28 cellular contexts compared by ENCODE assay signal in the genomic region with DNA sequence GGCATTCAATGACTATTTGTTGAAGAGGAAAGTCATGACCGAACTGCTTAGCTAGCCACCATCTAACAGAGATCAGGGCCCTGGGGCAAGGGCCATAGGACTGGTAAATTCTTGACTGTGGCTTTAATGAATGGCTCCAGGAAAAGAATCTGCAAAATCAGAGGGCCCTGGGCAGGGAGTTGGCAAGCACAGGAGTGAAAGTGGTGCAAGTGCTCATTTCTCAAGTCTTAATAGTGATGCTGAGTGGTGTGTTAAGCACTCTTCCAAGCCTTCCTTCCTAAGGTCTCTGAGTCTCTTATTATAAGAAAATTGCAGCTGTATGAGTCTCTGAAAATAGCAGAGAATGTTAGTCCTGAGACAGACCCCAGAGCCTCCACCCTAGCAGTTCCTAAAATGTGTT. TPM values are rescaled to one million over a fixed set of nuclear protein-coding genes. Genes with fewer than 3 reads are reported as not detected.
DNase-seq lines count a peak whose midpoint lies in the region; ATAC-seq, FAIRE-seq and TF ChIP-seq lines count a peak whose summit lies in the region.
"Had no signal": no experiment of that assay in that cellular context is flagged by ENCODE, and none has a peak within 500 bp of the region (broad histone marks: within the 10 kb centered on the region; RNA-seq: fewer than 3 reads in every experiment).

No MANE protein-coding gene starts in this region.

- TF ChIP-seq EP300 in H1 (IDR thresholded peaks at IDR 0.05; ENCODE audit: borderline replicate concordance in 1 of 2, low read depth in 2 of 2, low read length in 2 of 2): no peak

- CTCF ChIA-PET in H1 (lab: Charles Lee; ENCODE audit: partially characterized antibody): interaction anchor here (3.9 kb wide), 1 partner anchor 10 kb away, joined by 19 read pairs; no protein-coding TSS in a partner anchor

- H3K79me2 ChIP-seq in H1 (ENCODE audit: control insufficient read depth in 1 of 2, insufficient read depth in 2 of 2, low read length in 2 of 2): no peaks in the 10 kb centered on the region

- H3K9me3 ChIP-seq in BLaER1 treated with 17β-estradiol and CSF1 and Interleukin-3, amounts not matched to agents 10 nM and 100 nM (replicated peaks in 1 of 11): peaks cover 0 to 9% (median 4%) of the 10 kb centered on the region in 11 experiments; a peak in 8 of 22 replicates
- H3K9me3 ChIP-seq in H1 (ENCODE audit: insufficient read depth in 2 of 2, low read depth in 1 of 2, low read length in 1 of 2) (no peaks in the 10 kb centered on the region), left lung (no peaks in the 10 kb centered on the region), WERI-Rb-1 (ENCODE audit: severe bottlenecking) (no peaks in the 10 kb centered on the region)
- H3K9me3 ChIP-seq: BE2C, BLaER1 had no signal

- H3K9ac ChIP-seq in BLaER1 treated with 17β-estradiol and CSF1 and Interleukin-3, amounts not matched to agents 10 nM and 100 nM: no peak overlapping the region
- H3K9ac ChIP-seq in H1 (replicated peaks in 1 of 4; ENCODE audit: extremely low read depth in 1 of 4, low read depth in 3 of 4, low read length in 3 of 4): no peak overlapping the region
- H3K9ac ChIP-seq: BLaER1 had no signal

- H3K79me1 ChIP-seq in H1 (ENCODE audit: low read depth, low read length): no peaks in the 10 kb centered on the region

- no peak overlapping the region for H2BK20ac ChIP-seq in H1 (ENCODE audit: low read length)

- H2AFZ ChIP-seq in H1 (ENCODE audit: low read length): no peak overlapping the region

- no peaks in the 10 kb centered on the region for H3K27me3 Mint-ChIP-seq in neural crest cell (ENCODE audit: low read depth)
- H3K27me3 Mint-ChIP-seq: CD4-positive, alpha-beta T cell; CD8-positive, alpha-beta memory T cell had no signal

- no peak overlapping the region for H3K4me3 ChIP-seq in BLaER1 treated with 17β-estradiol and CSF1 and Interleukin-3, amounts not matched to agents 10 nM and 100 nM
- H3K4me3 ChIP-seq in H1 (ENCODE audit: extremely low read depth in 1 of 4, insufficient read depth in 2 of 4, low read depth in 3 of 4, low read length in 4 of 4) (no peak overlapping the region), left lung (no peak overlapping the region), WERI-Rb-1 (ENCODE audit: low read depth, low read length) (no peak overlapping the region)
- H3K4me3 ChIP-seq: BLaER1, GM12878 had no signal

- TF ChIP-seq CTCF in H1 (IDR thresholded peaks at IDR 0.05; ENCODE audit: control extremely low read depth in 1 of 3, insufficient read depth in 1 of 3, low read depth in 1 of 3, low read length in 3 of 3) (no peak), left lung (IDR thresholded peaks at IDR 0.05) (no peak), neural crest cell (conservative IDR thresholded peaks at IDR 0.05) (no peak), WERI-Rb-1 (IDR thresholded peaks at IDR 0.05; ENCODE audit: low read depth, low read length) (no peak)

- no peak overlapping the region for H3K4me3 Mint-ChIP-seq in neural crest cell
- H3K4me3 Mint-ChIP-seq: CD4-positive, alpha-beta T cell; CD8-positive, alpha-beta memory T cell had no signal

- no peaks in the 10 kb centered on the region for H3K36me3 Mint-ChIP-seq in neural crest cell (ENCODE audit: low read depth)

- H2BK5ac ChIP-seq in H1 (ENCODE audit: low read depth, low read length): no peak overlapping the region

- no peaks in the 10 kb centered on the region for H3K23me2 ChIP-seq in H1 (ENCODE audit: low read depth, low read length)

- no peak overlapping the region for H4K5ac ChIP-seq in H1 (ENCODE audit: insufficient read length, low read depth, low read length)

- intact Hi-C loops in left lung (cut with DNase I): no loop called here

- H3K4me2 ChIP-seq in BLaER1 treated with 17β-estradiol and CSF1 and Interleukin-3, amounts not matched to agents 10 nM and 100 nM: peak overlapping the region in 8 of 11 experiments; percentile 57 to 89 (median 72); a peak in 13 of 22 replicates
- H3K4me2 ChIP-seq in H1 (ENCODE audit: insufficient read depth in 1 of 2, low read depth in 2 of 2, low read length in 2 of 2): no peak overlapping the region

- no peak overlapping the region for H3K4ac ChIP-seq in H1 (replicated peaks; ENCODE audit: insufficient read length, low read depth, low read length)

- H4K20me1 ChIP-seq in BLaER1 treated with 17β-estradiol and CSF1 and Interleukin-3, amounts not matched to agents 10 nM and 100 nM: no peaks in the 10 kb centered on the region
- no peaks in the 10 kb centered on the region for H4K20me1 ChIP-seq in H1 (replicated peaks in 1 of 2; ENCODE audit: control insufficient read depth in 1 of 2, insufficient read depth in 2 of 2, low read length in 2 of 2)
- H4K20me1 ChIP-seq: BLaER1 had no signal

- H3K4me1 Mint-ChIP-seq in neural crest cell: peaks cover 44% of the 10 kb centered on the region

- H3K14ac ChIP-seq in H1 (ENCODE audit: insufficient read length): no peak overlapping the region

- peak overlapping the region in 9 of 11 experiments; percentile 58 to 93 (median 85); a peak in 15 of 22 replicates for H3K27ac ChIP-seq in BLaER1 treated with 17β-estradiol and CSF1 and Interleukin-3, amounts not matched to agents 10 nM and 100 nM
- H3K27ac ChIP-seq in H1 (ENCODE audit: low read depth, low read length) (no peak overlapping the region), left lung (no peak overlapping the region), WERI-Rb-1 (no peak overlapping the region)
- H3K27ac ChIP-seq: BLaER1, C4-2B had no signal

- H3K18ac ChIP-seq in H1 (ENCODE audit: extremely low read depth, low read length): no peak overlapping the region

- H2AK5ac ChIP-seq in H1 (ENCODE audit: low read depth, low read length): no peak overlapping the region

- no peak overlapping the region for H2BK120ac ChIP-seq in H1 (replicated peaks; ENCODE audit: low read depth, low read length)

- H3K23ac ChIP-seq in H1 (ENCODE audit: insufficient read length): no peak overlapping the region

- H4K8ac ChIP-seq in H1 (ENCODE audit: extremely low read depth, insufficient read depth, low read length): no peak overlapping the region

- peaks cover 3% of the 10 kb centered on the region for H3K9me3 Mint-ChIP-seq in neural crest cell
- H3K9me3 Mint-ChIP-seq: CD4-positive, alpha-beta T cell; CD8-positive, alpha-beta memory T cell had no signal

- 0 out of 2 replicates have a peak overlapping the region, but pooled peaks have one; percentile 17 for H2BK12ac ChIP-seq in H1 (ENCODE audit: low read depth, low read length)

- peak overlapping the region; percentile 3 for H3K27ac Mint-ChIP-seq in neural crest cell (ENCODE audit: unreplicated experiment)
- H3K27ac Mint-ChIP-seq: CD4-positive, alpha-beta T cell had no signal

- no peak overlapping the region for H3K56ac ChIP-seq in H1 (replicated peaks; ENCODE audit: insufficient read length, low read depth, low read length)

- 70% methylated on average over 1 of the region's 1 CpG; no CpG with 5 or more reads in 1 of the 2 experiments for WGBS in H1 (ENCODE audit: extremely low coverage in 1 of 2, insufficient coverage in 1 of 2, insufficient read length in 1 of 2, insufficient replicate concordance in 2 of 2, low coverage in 1 of 2, low lambda C conversion rate in 2 of 2, missing lambda C conversion rate in 1 of 2), 2 experiments

- no peak overlapping the region for H4K91ac ChIP-seq in H1 (replicated peaks; ENCODE audit: insufficient read length, low read length)

- TF ChIP-seq RAD21 in H1 (IDR thresholded peaks at IDR 0.05 in 1 of 2, conservative IDR thresholded peaks at IDR 0.05 in 1 of 2; ENCODE audit: low read depth in 2 of 2, low read length in 2 of 2): no peak

- no peak overlapping the region for H2BK15ac ChIP-seq in H1 (ENCODE audit: low read length)

- H3K4me1 ChIP-seq in BLaER1 treated with 17β-estradiol and CSF1 and Interleukin-3, amounts not matched to agents 10 nM and 100 nM: peaks cover 24 to 85% (median 45%) of the 10 kb centered on the region in 10 experiments
- H3K4me1 ChIP-seq in H1 (replicated peaks in 1 of 4; ENCODE audit: control insufficient read depth in 3 of 4, insufficient read depth in 4 of 4, low read length in 3 of 4) (no peaks in the 10 kb centered on the region; a peak in 2 of 7 replicates), left lung (peaks cover 3% of the 10 kb centered on the region in 2 donors)
- H3K4me1 ChIP-seq: BE2C had no signal

- POLR2A ChIA-PET in H1 (lab: Charles Lee; ENCODE audit: partially characterized antibody): interaction anchor here (0.9 kb wide), 1 partner anchor 272 kb away, joined by 3 read pairs; no protein-coding TSS in a partner anchor

- TF ChIP-seq POLR2A in H1 (IDR thresholded peaks at IDR 0.05; ENCODE audit: control extremely low read depth in 1 of 2, low read depth in 2 of 2, low read length in 2 of 2): no peak

- ATAC-seq in left lung: peak; percentile 77
- ATAC-seq: GM12878 had no signal

- DNase-seq in H1 (ENCODE audit: low read depth in 1 of 2, low spot score in 2 of 2) (no peak), left lung (no peak), neural crest cell (ENCODE audit: low read depth, low spot score) (no peak), germinal center (ENCODE audit: low spot score) (no peak), WERI-Rb-1 (no peak), SHP77 (lab: John Stamatoyannopoulos, UW) (no peak)
- DNase-seq in central memory CD4-positive, alpha-beta T cell: no peak
- DNase-seq: 8988T; ACHN; BE2C; CD4-positive, alpha-beta T cell; CD8-positive, alpha-beta memory T cell; COR-L47; DMS 273 treated with DMSO at 0.1 percent for 48 hours; DMS153; DMS53; DMS79; DND-41; EL; GDM1 had no signal

- no peak for FAIRE-seq in H1 (lab: Jason Lieb, UNC)
- FAIRE-seq: A204.1, GM12878, GM12892, GM18507 had no signal

- H3K27me3 ChIP-seq in BLaER1 treated with 17β-estradiol and CSF1 and Interleukin-3, amounts not matched to agents 10 nM and 100 nM: no peaks in the 10 kb centered on the region
- H3K27me3 ChIP-seq in H1 (replicated peaks in 1 of 4; ENCODE audit: control insufficient read depth in 3 of 4, extremely low read depth in 1 of 4, insufficient read depth in 3 of 4, low read length in 3 of 4) (no peaks in the 10 kb centered on the region), left lung (no peaks in the 10 kb centered on the region), WERI-Rb-1 (ENCODE audit: insufficient read depth, low read depth, severe bottlenecking) (peaks cover 48% of the 10 kb centered on the region)
- H3K27me3 ChIP-seq: BE2C, BLaER1 had no signal

- no peaks in the 10 kb centered on the region for H3K36me3 ChIP-seq in BLaER1 treated with 17β-estradiol and CSF1 and Interleukin-3, amounts not matched to agents 10 nM and 100 nM
- no peaks in the 10 kb centered on the region for H3K36me3 ChIP-seq in H1 (ENCODE audit: control insufficient read depth in 2 of 4, insufficient read depth in 4 of 4, low read length in 3 of 4)
- no peaks in the 10 kb centered on the region for H3K36me3 ChIP-seq in left lung
- no peaks in the 10 kb centered on the region for H3K36me3 ChIP-seq in WERI-Rb-1
- H3K36me3 ChIP-seq: BE2C, BLaER1 had no signal

RNA-seq across cellular contexts. Expression of a gene that starts 46.3 kb away (rescaled TPM):
- 2.1 and 3.0 TPM in 2 replicates for total RNA-seq in H1 (2021; fragmentation: NEBNext Ultra II Directional; extraction: Animal tissue kit (Norgen Biotek cat#: 25700))
- polyA plus RNA-seq in H1 (2011; rRNA removed): 1.3 and 2.4 TPM in 2 replicates
- polyA plus RNA-seq in H1 (2011; cell fraction: cytosol; rRNA removed): 0.98 TPM
- polyA plus RNA-seq in H1 (2011; cell fraction: nucleus; rRNA removed): 2.8 TPM
- polyA plus RNA-seq in H1 (2012, experiment 1 of 2): 0.92 to 1.7 TPM (median 1.3 TPM) in 4 replicates
- polyA plus RNA-seq in H1 (2012, experiment 2 of 2): 1.3 TPM
- polyA plus RNA-seq in H1 (2013, experiment 1 of 2): 0.61 TPM
- polyA plus RNA-seq in H1 (2013, experiment 2 of 2): 0.57 TPM
- polyA minus RNA-seq in H1 (2011; rRNA and poly(A)+ RNA removed): 1.8 and 2.3 TPM in 2 replicates
- 0.51 TPM for polyA minus RNA-seq in H1 (2011; cell fraction: cytosol; rRNA and poly(A)+ RNA removed)
- 6.1 TPM for polyA minus RNA-seq in H1 (2011; cell fraction: nucleus; rRNA and poly(A)+ RNA removed)
- 10 to 100 TPM; 11.6 to 14.2 TPM for total RNA-seq in left lung
- 14.2 and 14.4 TPM in 2 replicates for total RNA-seq in neural crest cell
- total RNA-seq: G401 had no signal
- polyA plus RNA-seq: CD8-positive, alpha-beta memory T cell had no signal

RNA-seq across cellular contexts. Expression of a gene that starts 57.9 kb away (rescaled TPM):
- total RNA-seq in H1 (2021; fragmentation: NEBNext Ultra II Directional; extraction: Animal tissue kit (Norgen Biotek cat#: 25700)): 27.9 and 29.2 TPM in 2 replicates
- 18.7 and 23.7 TPM in 2 replicates for polyA plus RNA-seq in H1 (2011; rRNA removed)
- polyA plus RNA-seq in H1 (2011; cell fraction: cytosol; rRNA removed): 18.5 TPM
- 14.2 TPM for polyA plus RNA-seq in H1 (2011; cell fraction: nucleus; rRNA removed)
- polyA plus RNA-seq in H1 (2012, experiment 1 of 2): 12.0 to 16.6 TPM (median 13.3 TPM) in 4 replicates
- polyA plus RNA-seq in H1 (2012, experiment 2 of 2): 11.2 TPM
- 20.0 TPM for polyA plus RNA-seq in H1 (2013, experiment 1 of 2)
- 20.1 TPM for polyA plus RNA-seq in H1 (2013, experiment 2 of 2)
- 14.0 and 16.9 TPM in 2 replicates for polyA minus RNA-seq in H1 (2011; rRNA and poly(A)+ RNA removed)
- 20.9 TPM for polyA minus RNA-seq in H1 (2011; cell fraction: cytosol; rRNA and poly(A)+ RNA removed)
- polyA minus RNA-seq in H1 (2011; cell fraction: nucleus; rRNA and poly(A)+ RNA removed): 32.6 TPM
- total RNA-seq in left lung (10 to 100 TPM; 17.0 to 19.3 TPM), neural crest cell (41.0 TPM in 2 replicates)

Comparison
In these comparisons a context has a peak if more than half of its experiments do, and no peak if none do; other contexts are left out.
1. H3K27ac ChIP-seq: peak in BLaER1 treated with 17β-estradiol and CSF1 and Interleukin-3, amounts not matched to agents 10 nM and 100 nM (9 of 11); none in H1 (single experiment), left lung (0 of 2) and WERI-Rb-1 (single experiment).
2. H3K4me2 ChIP-seq: peak in BLaER1 treated with 17β-estradiol and CSF1 and Interleukin-3, amounts not matched to agents 10 nM and 100 nM (8 of 11); none in H1 (0 of 2).